13 cellular contexts compared by ENCODE assay signal in the genomic region with DNA sequence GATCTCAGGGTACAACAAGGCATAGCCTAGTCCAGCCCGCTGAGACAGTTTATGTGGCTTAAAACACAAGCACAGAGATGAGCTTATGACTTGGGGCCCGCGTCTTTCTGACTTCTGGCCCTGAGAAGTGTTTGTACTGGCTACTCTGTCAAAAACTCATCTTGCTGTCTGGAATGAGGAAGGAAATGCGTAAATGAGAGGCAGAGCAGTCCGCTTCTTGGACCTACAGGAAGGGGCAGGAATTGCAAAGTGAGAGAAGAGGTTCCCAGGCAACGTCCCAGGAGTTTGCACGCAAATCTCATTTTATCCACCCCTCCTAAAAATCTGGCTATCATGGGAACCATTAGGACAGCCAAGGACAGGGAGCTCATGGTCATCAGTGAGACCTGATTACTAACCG. TPM values are rescaled to one million over a fixed set of nuclear protein-coding genes. Genes with fewer than 3 reads are reported as not detected.
DNase-seq lines count a peak whose midpoint lies in the region; ATAC-seq and TF ChIP-seq lines count a peak whose summit lies in the region.
"Had no signal": no experiment of that assay in that cellular context is flagged by ENCODE, and none has a peak within 500 bp of the region (broad histone marks: within the 10 kb centered on the region; RNA-seq: fewer than 3 reads in every experiment).

No MANE protein-coding gene starts in this region.

- no peak for DNase-seq in activated naive CD8-positive, alpha-beta T cell treated with anti-CD3 and anti-CD28 coated beads, Interleukin-2, amount 10 ng/mL, durations not matched to agents 7 days and 5 days
- no peak for DNase-seq in activated naive CD8-positive, alpha-beta T cell treated with anti-CD3 and anti-CD28 coated beads for 36 hours
- peak; percentile 84 for DNase-seq in mesenchymal stem cell
- DNase-seq in vagina (ENCODE audit: extremely low spot score in 2 of 2): no peak
- no peak for DNase-seq in NCI-H1417 (lab: John Stamatoyannopoulos, UW)
- DNase-seq: activated naive CD4-positive, alpha-beta T cell; H9; NCI-H2171; nucleus accumbens had no signal

- H3K9me3 Mint-ChIP-seq in activated naive CD8-positive, alpha-beta T cell treated with anti-CD3 and anti-CD28 coated beads, Interleukin-2, amount 10 ng/mL, durations not matched to agents 7 days and 5 days: no peaks in the 10 kb centered on the region
- peaks cover 2% of the 10 kb centered on the region for H3K9me3 Mint-ChIP-seq in activated naive CD8-positive, alpha-beta T cell treated with anti-CD3 and anti-CD28 coated beads for 36 hours
- no peaks in the 10 kb centered on the region for H3K9me3 Mint-ChIP-seq in dendritic cell treated with granulocyte-macrophage colony-stimulating factor and Interleukin-4, amounts not matched to agents 40 ng/mL and 50 ng/mL, for 4 days
- H3K9me3 Mint-ChIP-seq: H9 had no signal

- H3K4me3 Mint-ChIP-seq in activated naive CD8-positive, alpha-beta T cell treated with anti-CD3 and anti-CD28 coated beads, Interleukin-2, amount 10 ng/mL, durations not matched to agents 7 days and 5 days: no peak overlapping the region
- H3K4me3 Mint-ChIP-seq in activated naive CD8-positive, alpha-beta T cell treated with anti-CD3 and anti-CD28 coated beads for 36 hours: no peak overlapping the region
- H3K4me3 Mint-ChIP-seq in dendritic cell treated with granulocyte-macrophage colony-stimulating factor and Interleukin-4, amounts not matched to agents 40 ng/mL and 50 ng/mL, for 4 days: peak overlapping the region; percentile 23
- H3K4me3 Mint-ChIP-seq: H9 had no signal

- no peak for ATAC-seq in activated naive CD8-positive, alpha-beta T cell treated with anti-CD3 and anti-CD28 coated beads, Interleukin-2, amount 10 ng/mL, durations not matched to agents 7 days and 5 days (ENCODE audit: low read depth)
- no peak for ATAC-seq in GM21515 (IDR thresholded peaks at IDR 0.05; ENCODE audit: unreplicated experiment)
- ATAC-seq in HG03432 (IDR thresholded peaks at IDR 0.05; ENCODE audit: unreplicated experiment): no peak

- H3K4me3 ChIP-seq in mesenchymal stem cell (ENCODE audit: insufficient read depth in 1 of 2, low read depth in 1 of 2, low read length in 2 of 2): peak overlapping the region in 1 of 2 experiments; percentile 56
- no peak overlapping the region for H3K4me3 ChIP-seq in vagina

- H3K36me3 ChIP-seq in mesenchymal stem cell (ENCODE audit: control insufficient read depth in 1 of 2, insufficient read depth in 2 of 2, low read depth in 1 of 2, low read length in 2 of 2): peaks cover 19 to 21% of the 10 kb centered on the region in 2 experiments
- no peaks in the 10 kb centered on the region for H3K36me3 ChIP-seq in vagina

- H3K79me1 ChIP-seq in mesenchymal stem cell (replicated peaks; ENCODE audit: low read length, poor library complexity, severe bottlenecking): peaks cover 2% of the 10 kb centered on the region

- no peak overlapping the region for H3K4me2 ChIP-seq in mesenchymal stem cell (ENCODE audit: low read length, poor library complexity, severe bottlenecking)

- peaks cover 66% of the 10 kb centered on the region for H3K4me1 Mint-ChIP-seq in activated naive CD8-positive, alpha-beta T cell treated with anti-CD3 and anti-CD28 coated beads, Interleukin-2, amount 10 ng/mL, durations not matched to agents 7 days and 5 days
- H3K4me1 Mint-ChIP-seq in activated naive CD8-positive, alpha-beta T cell treated with anti-CD3 and anti-CD28 coated beads for 36 hours: peaks cover 76% of the 10 kb centered on the region
- H3K4me1 Mint-ChIP-seq in dendritic cell treated with granulocyte-macrophage colony-stimulating factor and Interleukin-4, amounts not matched to agents 40 ng/mL and 50 ng/mL, for 4 days (ENCODE audit: low read depth): peaks cover 91% of the 10 kb centered on the region

- no peak overlapping the region for H2BK5ac ChIP-seq in mesenchymal stem cell (ENCODE audit: low read depth, low read length, poor library complexity, severe bottlenecking)

- H2BK12ac ChIP-seq in mesenchymal stem cell (ENCODE audit: low read length in 2 of 2): no peak overlapping the region

- POLR2A ChIA-PET in activated naive CD8-positive, alpha-beta T cell treated with anti-CD3 and anti-CD28 coated beads, Interleukin-2, amount 10 ng/mL, durations not matched to agents 7 days and 5 days (lab: Charles Lee): no interaction called here

- whole genome bisulfite sequencing in mesenchymal stem cell: 62% methylated on average over 8 of the region's 8 CpGs

- peak overlapping the region; percentile 13 for H3K27ac ChIP-seq in mesenchymal stem cell (ENCODE audit: low read length, poor library complexity, severe bottlenecking)
- H3K27ac ChIP-seq in vagina: peak overlapping the region; percentile 98

- no peak for TF ChIP-seq POLR2A in vagina (IDR thresholded peaks at IDR 0.05)

- peak overlapping the region; percentile 24 for H3K27ac Mint-ChIP-seq in activated naive CD8-positive, alpha-beta T cell treated with anti-CD3 and anti-CD28 coated beads, Interleukin-2, amount 10 ng/mL, durations not matched to agents 7 days and 5 days
- H3K27ac Mint-ChIP-seq in activated naive CD8-positive, alpha-beta T cell treated with anti-CD3 and anti-CD28 coated beads for 36 hours: no peak overlapping the region
- peak overlapping the region; percentile 98 for H3K27ac Mint-ChIP-seq in dendritic cell treated with granulocyte-macrophage colony-stimulating factor and Interleukin-4, amounts not matched to agents 40 ng/mL and 50 ng/mL, for 4 days
- H3K27ac Mint-ChIP-seq: H9 had no signal

- peaks cover 39% of the 10 kb centered on the region for H3K36me3 Mint-ChIP-seq in activated naive CD8-positive, alpha-beta T cell treated with anti-CD3 and anti-CD28 coated beads, Interleukin-2, amount 10 ng/mL, durations not matched to agents 7 days and 5 days
- H3K36me3 Mint-ChIP-seq in activated naive CD8-positive, alpha-beta T cell treated with anti-CD3 and anti-CD28 coated beads for 36 hours: peaks cover 50% of the 10 kb centered on the region
- peaks cover 55% of the 10 kb centered on the region for H3K36me3 Mint-ChIP-seq in dendritic cell treated with granulocyte-macrophage colony-stimulating factor and Interleukin-4, amounts not matched to agents 40 ng/mL and 50 ng/mL, for 4 days (ENCODE audit: low read depth)

- peak overlapping the region; percentile 75 for H3K9ac ChIP-seq in mesenchymal stem cell (ENCODE audit: low read length)

- peaks cover 44% of the 10 kb centered on the region for H3K4me1 ChIP-seq in mesenchymal stem cell (ENCODE audit: control insufficient read depth, insufficient read depth, low read depth, low read length)
- peaks cover 97% of the 10 kb centered on the region for H3K4me1 ChIP-seq in vagina

- intact Hi-C loops in dendritic cell treated with granulocyte-macrophage colony-stimulating factor and Interleukin-4, amounts not matched to agents 40 ng/mL and 50 ng/mL, for 4 days (cut with micrococcal nuclease): loop anchor here (5.0 kb wide), 1 partner anchor 33 kb away; no protein-coding TSS in a partner anchor
- intact Hi-C loops in vagina (cut with DNase I): loop anchor here (5.0 kb wide), 2 partner anchors 38 to 58 kb away; no protein-coding TSS in a partner anchor

- peak in 1 of 3 experiments; percentile 12 for TF ChIP-seq CTCF in vagina (IDR thresholded peaks at IDR 0.05)

- H2BK15ac ChIP-seq in mesenchymal stem cell (ENCODE audit: low read depth, poor library complexity, severe bottlenecking): no peak overlapping the region

- no peak overlapping the region for H2BK120ac ChIP-seq in mesenchymal stem cell (ENCODE audit: low read depth, low read length)

- H3K4ac ChIP-seq in mesenchymal stem cell (ENCODE audit: low read depth in 1 of 2, low read length in 2 of 2): no peak overlapping the region

- H3K27me3 ChIP-seq in mesenchymal stem cell (ENCODE audit: control insufficient read depth in 1 of 2, insufficient read depth in 1 of 2, low read length in 2 of 2) (no peaks in the 10 kb centered on the region), vagina (no peaks in the 10 kb centered on the region)

- no peak overlapping the region for H3K18ac ChIP-seq in mesenchymal stem cell (ENCODE audit: low read depth in 1 of 2, low read length in 2 of 2)

- no peak overlapping the region for H3K23ac ChIP-seq in mesenchymal stem cell (ENCODE audit: low read length in 2 of 2)

- H3K27me3 Mint-ChIP-seq in activated naive CD8-positive, alpha-beta T cell treated with anti-CD3 and anti-CD28 coated beads, Interleukin-2, amount 10 ng/mL, durations not matched to agents 7 days and 5 days: no peaks in the 10 kb centered on the region
- H3K27me3 Mint-ChIP-seq in activated naive CD8-positive, alpha-beta T cell treated with anti-CD3 and anti-CD28 coated beads for 36 hours: no peaks in the 10 kb centered on the region
- H3K27me3 Mint-ChIP-seq in dendritic cell treated with granulocyte-macrophage colony-stimulating factor and Interleukin-4, amounts not matched to agents 40 ng/mL and 50 ng/mL, for 4 days: no peaks in the 10 kb centered on the region

- no peak overlapping the region for H4K91ac ChIP-seq in mesenchymal stem cell (ENCODE audit: low read length)

- H3K14ac ChIP-seq in mesenchymal stem cell (ENCODE audit: low read length in 2 of 2): no peak overlapping the region

- no peak overlapping the region for H4K8ac ChIP-seq in mesenchymal stem cell (ENCODE audit: low read length)

- H3K9me3 ChIP-seq in mesenchymal stem cell (ENCODE audit: control insufficient read depth, low read length) (no peaks in the 10 kb centered on the region), vagina (no peaks in the 10 kb centered on the region)
- H3K9me3 ChIP-seq: Caco-2 had no signal

- no peak overlapping the region for H2AK5ac ChIP-seq in mesenchymal stem cell (ENCODE audit: low read length, severe bottlenecking)

- no peak overlapping the region for H2AFZ ChIP-seq in mesenchymal stem cell (ENCODE audit: low read depth, low read length)

RNA-seq across cellular contexts. Expression of gene ANXA11, which starts 5.5 kb away (rescaled TPM):
- 100 to 1,000 TPM; 263 to 277 TPM for total RNA-seq in activated naive CD8-positive, alpha-beta T cell treated with anti-CD3 and anti-CD28 coated beads, Interleukin-2, amount 10 ng/mL, durations not matched to agents 7 days and 5 days
- total RNA-seq in activated naive CD8-positive, alpha-beta T cell treated with anti-CD3 and anti-CD28 coated beads for 36 hours: 100 to 1,000 TPM; 181 to 191 TPM
- 670 TPM for polyA plus RNA-seq in mesenchymal stem cell (2013, experiment 1 of 2)
- 665 TPM for polyA plus RNA-seq in mesenchymal stem cell (2013, experiment 2 of 2)
- total RNA-seq in vagina: 101 TPM
